9 cellular contexts compared by ENCODE assay signal in the genomic region with DNA sequence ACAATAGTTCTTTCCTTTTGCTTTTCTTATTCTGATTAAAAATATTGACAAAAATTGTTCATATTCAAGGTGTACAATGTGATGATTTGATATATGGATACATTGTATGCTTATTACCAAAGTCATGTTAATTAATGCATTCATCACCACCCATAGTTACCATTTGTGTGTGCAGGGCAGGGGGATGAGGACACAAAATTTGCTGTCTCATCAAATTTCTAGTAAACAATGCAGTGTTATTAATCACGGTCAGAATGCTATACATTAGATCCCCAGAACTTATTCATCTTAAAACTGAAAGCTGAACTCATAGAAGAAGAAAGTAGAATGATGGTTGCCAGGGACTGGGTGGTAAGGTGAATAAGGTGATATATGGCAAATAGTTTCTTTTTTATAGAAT.
"Had no signal": no experiment of that assay in that cellular context is flagged by ENCODE, and none has a peak within 500 bp of the region (broad histone marks: within the 10 kb centered on the region; RNA-seq: fewer than 3 reads in every experiment).

No MANE protein-coding gene starts in this region.

- H3K4me1 Mint-ChIP-seq: H9 had no signal

- H2AFZ ChIP-seq: GM23248 had no signal

- H3K4me2 ChIP-seq: KMS-11 had no signal

- H3K4me3 Mint-ChIP-seq: H9 had no signal

- H3K9ac ChIP-seq: GM23248, KMS-11 had no signal

- H3K27ac ChIP-seq: GM23248, KMS-11 had no signal

- H3K27ac Mint-ChIP-seq: H9 had no signal

- H3K4me3 ChIP-seq: GM23248 had no signal

- FAIRE-seq: H54, HTR-8/SVneo had no signal

- DNase-seq: GM23248, GOT3, H9, HCEC 1CT, Karpas-422, KBM-7 had no signal
